In genomic region chr1:228198977-228199590, GRCh38 we compare ENCODE assay signal across 19 cellular contexts. TPM values are rescaled to one million over a fixed set of nuclear protein-coding genes. Genes with fewer than 3 reads are reported as not detected.
DNase-seq lines count a peak whose midpoint lies in the region; ATAC-seq, FAIRE-seq and TF ChIP-seq lines count a peak whose summit lies in the region.
"Had no signal": no experiment of that assay in that cellular context is flagged by ENCODE, and none has a peak within 500 bp of the region (broad histone marks: within the 10 kb centered on the region; RNA-seq: fewer than 3 reads in every experiment).

No MANE protein-coding gene starts in this region.

- no peaks in the 10 kb centered on the region for H3K4me1 ChIP-seq in astrocyte (ENCODE audit: insufficient read depth, low read length)
- H3K4me1 ChIP-seq in ascending aorta: no peaks in the 10 kb centered on the region
- H3K4me1 ChIP-seq: neural progenitor cell had no signal

- peaks cover 26% of the 10 kb centered on the region for H3K9me3 Mint-ChIP-seq in astrocyte (ENCODE audit: unreplicated experiment)

- H3K27ac Mint-ChIP-seq in astrocyte (ENCODE audit: unreplicated experiment): no peak overlapping the region
- H3K27ac Mint-ChIP-seq: activated B cell treated with CpG ODN at 0.5 μM for 24 hours; activated CD8-positive, alpha-beta T cell treated with anti-CD3 and anti-CD28 coated beads for 36 hours; B cell; mesothelial cell of epicardium; neural progenitor cell; T-helper 1 cell treated with Interleukin-12 subunit alpha and Interleukin-12 subunit beta and Interleukin-4 antibody, amounts not matched to agents 30 μg/mL and 1 μg/mL, for 36 hours had no signal

- H3K9me3 ChIP-seq in astrocyte (ENCODE audit: insufficient read depth, low read depth, low read length) (no peaks in the 10 kb centered on the region), ascending aorta (peaks cover 7 to 10% of the 10 kb centered on the region in 2 donors)

- H2AFZ ChIP-seq in astrocyte (ENCODE audit: low read depth, low read length): no peak overlapping the region
- H2AFZ ChIP-seq: neural progenitor cell had no signal

- FAIRE-seq in astrocyte (lab: Jason Lieb, UNC): peak; percentile 60

- intact Hi-C loops in ascending aorta (cut with DNase I): no loop called here

- peaks cover 2% of the 10 kb centered on the region for H3K27me3 Mint-ChIP-seq in astrocyte (ENCODE audit: low read depth, unreplicated experiment)
- H3K27me3 Mint-ChIP-seq: activated B cell treated with CpG ODN at 0.5 μM for 24 hours, B cell had no signal

- DNase-seq in Caki2 (ENCODE audit: low read depth) (peak; percentile 62), HT1080 (ENCODE audit: low read depth) (peak; percentile 23), astrocyte (ENCODE audit: low read depth) (no peak), kidney tubule cell (ENCODE audit: low spot score) (peak; percentile 22), ascending aorta (ENCODE audit: low spot score in 2 of 2) (no peak), caudate nucleus (lab: John Stamatoyannopoulos, UW) (no peak)
- DNase-seq: activated B cell treated with CpG ODN at 0.5 μM for 24 hours; activated CD8-positive, alpha-beta T cell treated with anti-CD3 and anti-CD28 coated beads for 36 hours; effector CD8-positive, alpha-beta T cell; foreskin melanocyte; NCI-H1930; NCI-H524 treated with DMSO at 0.1 percent for 48 hours; SHP77; stimulated activated CD4-positive, alpha-beta T cell treated with anti-CD3 and anti-CD28 coated beads, Interleukin-12 subunit alpha, Interleukin-12 subunit beta, amount 100 ng/mL, for 4 hours had no signal

- H3K4me3 Mint-ChIP-seq in astrocyte (ENCODE audit: unreplicated experiment): no peak overlapping the region
- H3K4me3 Mint-ChIP-seq: activated B cell treated with CpG ODN at 0.5 μM for 24 hours; activated CD8-positive, alpha-beta T cell treated with anti-CD3 and anti-CD28 coated beads for 36 hours; B cell; mesothelial cell of epicardium; neural progenitor cell; T-helper 1 cell treated with Interleukin-12 subunit alpha and Interleukin-12 subunit beta and Interleukin-4 antibody, amounts not matched to agents 30 μg/mL and 1 μg/mL, for 36 hours had no signal

- H3K79me2 ChIP-seq in astrocyte (ENCODE audit: insufficient read depth, low read length): no peaks in the 10 kb centered on the region

- H3K27ac ChIP-seq in astrocyte (ENCODE audit: low read depth, low read length): no peak overlapping the region
- H3K27ac ChIP-seq in ascending aorta: no peak overlapping the region
- no peak overlapping the region for H3K27ac ChIP-seq in caudate nucleus (ENCODE audit: low read depth, low read length)
- H3K27ac ChIP-seq: neural progenitor cell had no signal

- no peak overlapping the region for H3K4me2 ChIP-seq in astrocyte (ENCODE audit: low read length)
- H3K4me2 ChIP-seq: neural progenitor cell had no signal

- H3K27me3 ChIP-seq in astrocyte (ENCODE audit: insufficient read depth, low read length): no peaks in the 10 kb centered on the region
- no peaks in the 10 kb centered on the region for H3K27me3 ChIP-seq in ascending aorta

- no peak overlapping the region for H3K9ac ChIP-seq in astrocyte (ENCODE audit: low read length)
- H3K9ac ChIP-seq: neural progenitor cell had no signal

- H3K36me3 ChIP-seq in astrocyte (ENCODE audit: insufficient read depth, low read length) (no peaks in the 10 kb centered on the region), ascending aorta (no peaks in the 10 kb centered on the region)
- H3K36me3 ChIP-seq: neural progenitor cell had no signal

- in situ Hi-C loops in Caki2 (cut with HindIII; ENCODE audit: low pct_unique_long_range_greater_than_20kb, low sequenced_read_pairs): no loop called here

- H3K4me3 ChIP-seq in astrocyte (ENCODE audit: insufficient read depth, low read depth, low read length): no peak overlapping the region
- H3K4me3 ChIP-seq in ascending aorta: no peak overlapping the region
- H3K4me3 ChIP-seq: neural progenitor cell had no signal

- peaks cover 20% of the 10 kb centered on the region for H3K36me3 Mint-ChIP-seq in astrocyte (ENCODE audit: low read depth, unreplicated experiment)

- no peak for TF ChIP-seq CTCF in astrocyte (IDR thresholded peaks at IDR 0.05; ENCODE audit: insufficient read depth, low read depth, low read length)
- TF ChIP-seq CTCF in ascending aorta (IDR thresholded peaks at IDR 0.05): no peak

- no peak for ATAC-seq in GM18861 (IDR thresholded peaks at IDR 0.05; ENCODE audit: unreplicated experiment)
- ATAC-seq: activated CD8-positive, alpha-beta T cell treated with anti-CD3 and anti-CD28 coated beads for 36 hours had no signal

- H4K20me1 ChIP-seq in astrocyte (ENCODE audit: insufficient read depth, low read length): no peaks in the 10 kb centered on the region

- no peaks in the 10 kb centered on the region for H3K4me1 Mint-ChIP-seq in astrocyte (ENCODE audit: low read depth, unreplicated experiment)
- H3K4me1 Mint-ChIP-seq: activated B cell treated with CpG ODN at 0.5 μM for 24 hours, B cell, mesothelial cell of epicardium had no signal

RNA-seq across cellular contexts. Expression of gene OBSCN, which starts 8.8 kb away (rescaled TPM):
- 16.7 and 31.5 TPM in 2 replicates for total RNA-seq in Caki2 (2014; rRNA removed; shearing (Covaris generic); ENCODE audit: low replicate concordance)
- 0.66 and 2.3 TPM in 2 replicates for total RNA-seq in HT1080 (2014; rRNA removed; shearing (Covaris generic))
- polyA plus RNA-seq in HT1080 (2015; cell fraction: cytosol; rRNA removed): 0.34 and 1.1 TPM in 2 replicates
- 1.5 and 4.2 TPM in 2 replicates for polyA plus RNA-seq in HT1080 (2015; cell fraction: nucleus; rRNA removed)
- 11.1 and 17.5 TPM in 2 replicates for total RNA-seq in astrocyte
- total RNA-seq in ascending aorta: 28.6 TPM

RNA-seq across cellular contexts. Expression of gene IBA57, which starts 33.5 kb away (rescaled TPM):
- 1.6 and 11.9 TPM in 2 replicates for total RNA-seq in Caki2 (2014; rRNA removed; shearing (Covaris generic); ENCODE audit: low replicate concordance)
- total RNA-seq in HT1080 (2014; rRNA removed; shearing (Covaris generic)): 6.1 and 8.4 TPM in 2 replicates
- 4.1 and 5.4 TPM in 2 replicates for polyA plus RNA-seq in HT1080 (2015; cell fraction: cytosol; rRNA removed)
- 5.1 and 5.2 TPM in 2 replicates for polyA plus RNA-seq in HT1080 (2015; cell fraction: nucleus; rRNA removed)
- total RNA-seq in astrocyte: 3.8 and 4.9 TPM in 2 replicates
- total RNA-seq in ascending aorta: 55.6 TPM

RNA-seq across cellular contexts. Expression of gene GJC2, which starts 49.4 kb away (rescaled TPM):
- 0.10 TPM in 1 of 2 replicates, not detected in the other for total RNA-seq in Caki2 (2014; rRNA removed; shearing (Covaris generic); ENCODE audit: low replicate concordance)
- total RNA-seq in HT1080 (2014; rRNA removed; shearing (Covaris generic)): 0.10 and 0.31 TPM in 2 replicates
- 0.05 and 0.25 TPM in 2 replicates for polyA plus RNA-seq in HT1080 (2015; cell fraction: cytosol; rRNA removed)
- polyA plus RNA-seq in HT1080 (2015; cell fraction: nucleus; rRNA removed): 0.10 and 0.43 TPM in 2 replicates
- 1.1 and 1.4 TPM in 2 replicates for total RNA-seq in astrocyte
- 5.4 TPM for total RNA-seq in ascending aorta

RNA-seq across cellular contexts. Expression of gene GUK1, which starts 59.0 kb away (rescaled TPM):
- 263 and 331 TPM in 2 replicates for total RNA-seq in Caki2 (2014; rRNA removed; shearing (Covaris generic); ENCODE audit: low replicate concordance)
- 208 and 294 TPM in 2 replicates for total RNA-seq in HT1080 (2014; rRNA removed; shearing (Covaris generic))
- polyA plus RNA-seq in HT1080 (2015; cell fraction: cytosol; rRNA removed): 225 and 276 TPM in 2 replicates
- polyA plus RNA-seq in HT1080 (2015; cell fraction: nucleus; rRNA removed): 154 and 172 TPM in 2 replicates
- total RNA-seq in astrocyte (214 and 217 TPM in 2 replicates), ascending aorta (979 TPM)

Comparison
In these comparisons a context has a peak if more than half of its experiments do, and no peak if none do; other contexts are left out.
1. DNase-seq: peak in Caki2 (single experiment), HT1080 (single experiment) and kidney tubule cell (single experiment); none in astrocyte (single experiment), ascending aorta (0 of 2) and caudate nucleus (0 of 61).